Comparison of ENCODE assay signal across 23 cellular contexts in genomic region chr2:125169764-125170146, GRCh38.
"Had no signal": no experiment of that assay in that cellular context is flagged by ENCODE, and none has a peak within 500 bp of the region (broad histone marks: within the 10 kb centered on the region; RNA-seq: fewer than 3 reads in every experiment).

No MANE protein-coding gene starts in this region.

- H3K4me2 ChIP-seq: hepatocyte had no signal

- H3K9me3 Mint-ChIP-seq: type B pancreatic cell had no signal

- H3K4me1 Mint-ChIP-seq: memory B cell, mesothelial cell of epicardium, natural killer cell, neural crest cell had no signal

- H3K4me3 ChIP-seq: esophagus muscularis mucosa, hepatocyte, left ventricle myocardium inferior, lower lobe of right lung, ovary, suprapubic skin, thyroid gland, uterus had no signal

- H3K27me3 ChIP-seq: esophagus muscularis mucosa, foreskin keratinocyte, hepatocyte, ovary, suprapubic skin, thyroid gland, uterus had no signal

- H3K36me3 ChIP-seq: esophagus muscularis mucosa, left ventricle myocardium inferior, lower lobe of right lung, ovary, suprapubic skin, thyroid gland, uterus had no signal

- ATAC-seq: foreskin keratinocyte; left cardiac atrium; lower lobe of right lung; natural killer cell; right cardiac atrium; stimulated activated naive CD8-positive, alpha-beta T cell treated with anti-CD3 and anti-CD28 coated beads, Interleukin-15, Interleukin-2, amounts not matched to agents 100 U/mL and 50 U/mL, for 24 hours had no signal

- FAIRE-seq: endometrium had no signal

- H3K36me3 Mint-ChIP-seq: memory B cell, mesothelial cell of epicardium, natural killer cell, type B pancreatic cell had no signal

- H2AFZ ChIP-seq: hepatocyte had no signal

- H3K4me1 ChIP-seq: esophagus muscularis mucosa, foreskin keratinocyte, left ventricle myocardium inferior, lower lobe of right lung, suprapubic skin, thyroid gland, uterus had no signal

- H3K4me3 Mint-ChIP-seq: memory B cell, mesothelial cell of epicardium, natural killer cell, neural crest cell, type B pancreatic cell had no signal

- H3K9me3 ChIP-seq: esophagus muscularis mucosa, lower lobe of right lung, ovary, suprapubic skin, thyroid gland, uterus had no signal

- H3K27ac Mint-ChIP-seq: memory B cell, mesothelial cell of epicardium, natural killer cell, progenitor cell of endocrine pancreas, type B pancreatic cell had no signal

- DNase-seq: effector memory CD4-positive, alpha-beta T cell; foreskin keratinocyte; kidney; left cardiac atrium; left ventricle myocardium inferior; lower lobe of right lung; natural killer cell; ovary; right cardiac atrium; small intestine; stimulated activated CD4-positive, alpha-beta T cell treated with anti-CD3 and anti-CD28 coated beads, Interleukin-2, amount 100 ng/mL, for 48 hours; stimulated activated naive CD8-positive, alpha-beta T cell treated with anti-CD3 and anti-CD28 coated beads, Interleukin-15, Interleukin-2, amounts not matched to agents 100 U/mL and 50 U/mL, for 24 hours; thyroid gland; uterus had no signal

- H3K27me3 Mint-ChIP-seq: memory B cell, type B pancreatic cell had no signal

- H3K27ac ChIP-seq: esophagus muscularis mucosa, foreskin keratinocyte, hepatocyte, left ventricle myocardium inferior, lower lobe of right lung, ovary, suprapubic skin, thyroid gland, uterus had no signal

- H3K79me2 ChIP-seq: hepatocyte had no signal
